33 cellular contexts compared by ENCODE assay signal in genomic region chr5:179840766-179841165, GRCh38. TPM values are rescaled to one million over a fixed set of nuclear protein-coding genes. Genes with fewer than 3 reads are reported as not detected.
DNase-seq lines count a peak whose midpoint lies in the region; ATAC-seq, FAIRE-seq and TF ChIP-seq lines count a peak whose summit lies in the region.
"Had no signal": no experiment of that assay in that cellular context is flagged by ENCODE, and none has a peak within 500 bp of the region (broad histone marks: within the 10 kb centered on the region; RNA-seq: fewer than 3 reads in every experiment).

No MANE protein-coding gene starts in this region.

- peaks cover 45 to 66% of the 10 kb centered on the region in 2 donors for H3K36me3 Mint-ChIP-seq in CD4-positive, alpha-beta memory T cell

- DNase-seq in CD4-positive, alpha-beta memory T cell, result no peak
- DNase-seq in RWPE1 (ENCODE audit: low spot score) (no peak), left lung (peak; percentile 24 to 82), sigmoid colon (peak; percentile 64), H54 (ENCODE audit: insufficient read length, low spot score) (no peak)
- no peak for DNase-seq in stimulated activated naive CD8-positive, alpha-beta T cell treated with anti-CD3 and anti-CD28 coated beads, Interleukin-15, Interleukin-2, amounts not matched to agents 100 U/mL and 50 U/mL, for 24 hours
- DNase-seq: activated CD4-positive, alpha-beta T cell treated with anti-CD3 and anti-CD28 coated beads, Interleukin-2, amount 10 ng/mL, durations not matched to agents 24 days and 14 days; activated naive CD4-positive, alpha-beta T cell treated with Interleukin-2 at 50 U/mL for 16 hours; activated T-cell treated with anti-CD3 and anti-CD28 coated beads, Interleukin-2, amount 50 U/mL, for 4 hours; C1 segment of cervical spinal cord; Caco-2; DMS79 treated with DMSO at 0.1 percent for 48 hours; esophagus squamous epithelium; GDM1; HFFc6; NCI-H1048; NCI-H1694 treated with DMSO at 0.1 percent for 48 hours; NCI-H510A treated with DMSO at 0.1 percent for 48 hours; SJCRH30; stimulated activated CD4-positive, alpha-beta T cell treated with anti-CD3 and anti-CD28 coated beads, Interleukin-4, amount 100 ng/mL, for 4 hours; substantia nigra; T-cell had no signal

- peaks cover 21% of the 10 kb centered on the region for H3K4me1 ChIP-seq in CD4-positive, alpha-beta memory T cell (ENCODE audit: insufficient read depth, low read length)
- H3K4me1 ChIP-seq in left lung (peaks cover 0 to 14% of the 10 kb centered on the region in 2 donors), sigmoid colon (peaks cover 0 to 10% (median 8%) of the 10 kb centered on the region in 4 donors)
- H3K4me1 ChIP-seq: Caco-2, SJCRH30 had no signal

- H3K9me3 ChIP-seq in CD4-positive, alpha-beta memory T cell (ENCODE audit: control insufficient read depth in 1 of 2, low read length in 2 of 2), result no peaks in the 10 kb centered on the region
- H3K9me3 ChIP-seq in left lung, result peaks cover 0 to 12% of the 10 kb centered on the region in 2 donors
- no peaks in the 10 kb centered on the region for H3K9me3 ChIP-seq in sigmoid colon
- H3K9me3 ChIP-seq: body of pancreas, Caco-2, right lobe of liver, upper lobe of left lung had no signal

- H3K27ac ChIP-seq in CD4-positive, alpha-beta memory T cell (ENCODE audit: low read depth, low read length), result no peak overlapping the region
- H3K27ac ChIP-seq in RWPE1 (peak overlapping the region; percentile 78), left lung (no peak overlapping the region), sigmoid colon (no peak overlapping the region)
- H3K27ac ChIP-seq: esophagus squamous epithelium, SJCRH30, upper lobe of left lung had no signal

- no peak overlapping the region for H3K4me3 Mint-ChIP-seq in CD4-positive, alpha-beta memory T cell
- H3K4me3 Mint-ChIP-seq: activated CD4-positive, alpha-beta T cell treated with anti-CD3 and anti-CD28 coated beads, Interleukin-2, amount 10 ng/mL, durations not matched to agents 24 days and 14 days; activated T-cell treated with anti-CD3 and anti-CD28 coated beads, Interleukin-2, amount 50 U/mL, for 4 hours; central memory CD8-positive, alpha-beta T cell; HFFc6; neural crest cell; T-cell; WTC11 had no signal

- no peaks in the 10 kb centered on the region for H3K27me3 Mint-ChIP-seq in CD4-positive, alpha-beta memory T cell
- H3K27me3 Mint-ChIP-seq: activated CD4-positive, alpha-beta T cell treated with anti-CD3 and anti-CD28 coated beads, Interleukin-2, amount 10 ng/mL, durations not matched to agents 24 days and 14 days; central memory CD8-positive, alpha-beta T cell; IgD-negative memory B cell; T-cell had no signal

- TF ChIP-seq CTCF in RWPE1 (conservative IDR thresholded peaks at IDR 0.05; ENCODE audit: low read depth), result no peak
- TF ChIP-seq CTCF in left lung (IDR thresholded peaks at IDR 0.05), result no peak
- TF ChIP-seq CTCF in sigmoid colon (IDR thresholded peaks at IDR 0.05), result no peak

- CTCF ChIA-PET in CD4-positive, alpha-beta memory T cell (lab: Charles Lee; ENCODE audit: partially characterized antibody), result no interaction called here
- CTCF ChIA-PET in RWPE1 (lab: Yijun Ruan, JAX), result no interaction called here

- no peaks in the 10 kb centered on the region for H3K27me3 ChIP-seq in CD4-positive, alpha-beta memory T cell (ENCODE audit: insufficient read depth, low read length)
- H3K27me3 ChIP-seq in left lung (no peaks in the 10 kb centered on the region), sigmoid colon (no peaks in the 10 kb centered on the region)
- H3K27me3 ChIP-seq: adrenal gland, body of pancreas, esophagus squamous epithelium, right lobe of liver, SJCRH30, upper lobe of left lung had no signal

- FAIRE-seq in H54 (lab: Jason Lieb, UNC), result no peak
- FAIRE-seq: frontal cortex had no signal

- WGBS in sigmoid colon, 2 donors, result 92 to 94% methylated on average over 17 of the region's 17 CpGs

- peaks cover 0 to 5% (median 2%) of the 10 kb centered on the region in 8 donors for H3K9me3 Mint-ChIP-seq in CD4-positive, alpha-beta memory T cell
- H3K9me3 Mint-ChIP-seq: activated CD4-positive, alpha-beta T cell treated with anti-CD3 and anti-CD28 coated beads, Interleukin-2, amount 10 ng/mL, durations not matched to agents 24 days and 14 days had no signal

- no peak for ATAC-seq in left lung
- no peak for ATAC-seq in GM19023 (IDR thresholded peaks at IDR 0.05; ENCODE audit: unreplicated experiment)
- no peak for ATAC-seq in stimulated activated naive CD8-positive, alpha-beta T cell treated with anti-CD3 and anti-CD28 coated beads, Interleukin-15, Interleukin-2, amounts not matched to agents 100 U/mL and 50 U/mL, for 24 hours
- ATAC-seq: activated T-cell treated with anti-CD3 and anti-CD28 coated beads, Interleukin-2, amount 50 U/mL, for 4 hours; T-cell; WTC11 had no signal

- TF ChIP-seq EP300 in sigmoid colon (IDR thresholded peaks at IDR 0.05), result no peak

- POLR2A ChIA-PET in CD4-positive, alpha-beta memory T cell (lab: Charles Lee; ENCODE audit: partially characterized antibody), result no interaction called here
- POLR2A ChIA-PET in RWPE1 (lab: Yijun Ruan, JAX; ENCODE audit: low non-redundant PET), result no interaction called here

- TF ChIP-seq POLR2A in sigmoid colon (IDR thresholded peaks at IDR 0.05) (no peak), H54 (IDR thresholded peaks at IDR 0.05; ENCODE audit: low read depth, low read length) (no peak)

- peaks cover 39% of the 10 kb centered on the region for H3K36me3 ChIP-seq in CD4-positive, alpha-beta memory T cell (ENCODE audit: insufficient read depth, low read length)
- H3K36me3 ChIP-seq in left lung (peaks cover 0 to 61% of the 10 kb centered on the region in 2 donors), sigmoid colon (peaks cover 47 to 85% (median 53%) of the 10 kb centered on the region in 4 donors)

- peak overlapping the region in 5 of 7 donors; percentile 36 to 77 (median 72) for H3K27ac Mint-ChIP-seq in CD4-positive, alpha-beta memory T cell
- H3K27ac Mint-ChIP-seq: activated CD4-positive, alpha-beta T cell treated with anti-CD3 and anti-CD28 coated beads, Interleukin-2, amount 10 ng/mL, durations not matched to agents 24 days and 14 days had no signal

- intact Hi-C loops in CD4-positive, alpha-beta memory T cell (cut with micrococcal nuclease), result no loop called here
- intact Hi-C loops in left lung (cut with DNase I) (no loop called here), sigmoid colon (cut with DNase I) (no loop called here)

- no peak overlapping the region for H3K4me3 ChIP-seq in CD4-positive, alpha-beta memory T cell (ENCODE audit: low read length in 2 of 2)
- H3K4me3 ChIP-seq in left lung (no peak overlapping the region), sigmoid colon (no peak overlapping the region)
- H3K4me3 ChIP-seq: adrenal gland, body of pancreas, esophagus squamous epithelium, right lobe of liver, SJCRH30, upper lobe of left lung had no signal

- peaks cover 11 to 21% (median 16%) of the 10 kb centered on the region in 4 donors for H3K4me1 Mint-ChIP-seq in CD4-positive, alpha-beta memory T cell
- H3K4me1 Mint-ChIP-seq: neural crest cell, WTC11 had no signal

RNA-seq across cellular contexts. Expression of gene MRNIP, which starts 17.9 kb away (rescaled TPM):
- 100 to 1,000 TPM; 125 to 129 TPM for total RNA-seq in CD4-positive, alpha-beta memory T cell
- 10 to 100 TPM; 11.4 to 17.2 TPM for polyA plus RNA-seq in CD4-positive, alpha-beta memory T cell
- total RNA-seq in left lung, result 10 to 100 TPM; 16.9 to 18.2 TPM
- 10 to 100 TPM; 30.7 to 59.8 (median 34.5) TPM for total RNA-seq in sigmoid colon
- 10 to 100 TPM in 2 of 3 donors, 1 to 10 TPM in 1; 8.3 to 20.3 (median 11.4) TPM for polyA plus RNA-seq in sigmoid colon

RNA-seq across cellular contexts. Expression of gene SQSTM1, which starts 20.1 kb away (rescaled TPM):
- total RNA-seq in CD4-positive, alpha-beta memory T cell, result 100 to 1,000 TPM; 300 to 303 TPM
- 100 to 1,000 TPM; 188 to 212 TPM for polyA plus RNA-seq in CD4-positive, alpha-beta memory T cell
- 100 to 1,000 TPM; 505 to 637 TPM for total RNA-seq in left lung
- total RNA-seq in sigmoid colon, result 100 to 1,000 TPM; 287 to 443 (median 386) TPM
- polyA plus RNA-seq in sigmoid colon, result 100 to 1,000 TPM; 168 to 301 (median 203) TPM

RNA-seq across cellular contexts. Expression of gene MGAT4B, which starts 34.1 kb away (rescaled TPM):
- 100 to 1,000 TPM; 119 to 121 TPM for total RNA-seq in CD4-positive, alpha-beta memory T cell
- polyA plus RNA-seq in CD4-positive, alpha-beta memory T cell, result 10 to 100 TPM in 1 of 2 donors, 1 to 10 TPM in 1; 8.3 to 24.3 TPM
- total RNA-seq in left lung (100 to 1,000 TPM; 142 to 191 TPM), sigmoid colon (10 to 100 TPM; 27.8 to 56.8 (median 31.5) TPM)
- 100 to 1,000 TPM; 184 to 241 (median 232) TPM for polyA plus RNA-seq in sigmoid colon

RNA-seq across cellular contexts. Expression of gene LTC4S, which starts 47.0 kb away (rescaled TPM):
- 1 to 10 TPM; 5.1 to 8.1 TPM for total RNA-seq in CD4-positive, alpha-beta memory T cell
- 1 to 10 TPM; 4.2 to 9.4 TPM for polyA plus RNA-seq in CD4-positive, alpha-beta memory T cell
- total RNA-seq in left lung (10 to 100 TPM; 16.4 to 19.6 TPM), sigmoid colon (1 to 10 TPM; 1.5 to 6.1 (median 5.4) TPM)
- 1 to 10 TPM in 2 of 3 donors, not detected in 1; 2.6 to 3.6 TPM for polyA plus RNA-seq in sigmoid colon
- total RNA-seq: HFFc6, RPMI7951, SJCRH30 had no signal

Comparison
In these comparisons a context has a peak if more than half of its experiments do, and no peak if none do; other contexts are left out.
1. DNase-seq: peak in left lung (2 of 2) and sigmoid colon (single experiment); none in CD4-positive, alpha-beta memory T cell (0 of 5), RWPE1 (single experiment), stimulated activated naive CD8-positive, alpha-beta T cell treated with anti-CD3 and anti-CD28 coated beads, Interleukin-15, Interleukin-2, amounts not matched to agents 100 U/mL and 50 U/mL, for 24 hours (single experiment) and H54 (single experiment).